In genomic region chr10:69895759-69896158, GRCh38 we compare ENCODE assay signal across 14 cellular contexts.
DNase-seq lines count a peak whose midpoint lies in the region; ATAC-seq and TF ChIP-seq lines count a peak whose summit lies in the region.
"Had no signal": no experiment of that assay in that cellular context is flagged by ENCODE, and none has a peak within 500 bp of the region (broad histone marks: within the 10 kb centered on the region; RNA-seq: fewer than 3 reads in every experiment).

No MANE protein-coding gene starts in this region.

- H3K4me1 ChIP-seq in IMR-90 (ENCODE audit: control insufficient read depth, insufficient read depth, low read length) (peaks cover 10% of the 10 kb centered on the region; the same call in 1 of the 2 replicates), fibroblast of lung (ENCODE audit: control insufficient read depth, extremely low read depth, insufficient read depth, low read length) (peaks cover 6% of the 10 kb centered on the region)

- no peak overlapping the region for H4K91ac ChIP-seq in IMR-90 (ENCODE audit: insufficient read depth, low read depth, low read length)

- H3K27ac ChIP-seq in IMR-90 (ENCODE audit: insufficient read depth, low read length) (no peak overlapping the region), fibroblast of lung (ENCODE audit: insufficient read depth, low read length) (peak overlapping the region; percentile 72)
- H3K27ac ChIP-seq: C4-2B had no signal

- no peak overlapping the region for H3K56ac ChIP-seq in IMR-90 (ENCODE audit: extremely low read depth, insufficient read depth, low read length)

- H2AFZ ChIP-seq in IMR-90 (replicated peaks; ENCODE audit: low read length, poor library complexity) (peak overlapping the region; percentile 64), fibroblast of lung (ENCODE audit: low read length) (no peak overlapping the region)

- BruUV-seq in IMR-90 (replicated peaks; lab: Mats Ljungman, UMichigan), result no TSS peak

- no peak overlapping the region for H3K4me2 ChIP-seq in IMR-90 (ENCODE audit: low read depth, low read length)
- H3K4me2 ChIP-seq in fibroblast of lung (ENCODE audit: extremely low read depth, insufficient read depth, low read length), result peak overlapping the region; percentile 33

- H3K36me3 ChIP-seq in IMR-90 (ENCODE audit: control insufficient read depth, insufficient read depth, low read length) (no peaks in the 10 kb centered on the region), fibroblast of lung (ENCODE audit: control insufficient read depth, insufficient read depth, low read length) (no peaks in the 10 kb centered on the region)
- H3K36me3 ChIP-seq: gastrocnemius medialis had no signal

- no peak overlapping the region for H4K5ac ChIP-seq in IMR-90 (ENCODE audit: low read depth, low read length)

- peaks cover 15% of the 10 kb centered on the region; the same call in 1 of the 2 replicates for H3K9me1 ChIP-seq in IMR-90 (ENCODE audit: insufficient read depth, low read length)

- ATAC-seq in IMR-90 (ENCODE audit: low read depth), result peak; percentile 52
- ATAC-seq in omental fat pad (ENCODE audit: low FRiP score), result peak; percentile 42
- no peak for ATAC-seq in GM21381 (IDR thresholded peaks at IDR 0.05; ENCODE audit: unreplicated experiment)
- ATAC-seq in HG03460 (IDR thresholded peaks at IDR 0.05; ENCODE audit: unreplicated experiment), result no peak
- ATAC-seq: gastrocnemius medialis; K562; natural killer cell treated with Interleukin-12 subunit alpha and Interleukin-12 subunit beta and Interleukin-15 and Interleukin-18, amount 100 ng/mL, for 72 hours had no signal

- H3K18ac ChIP-seq in IMR-90 (ENCODE audit: low read depth, low read length), result no peak overlapping the region

- H3K9ac ChIP-seq in IMR-90 (ENCODE audit: low read depth, low read length) (no peak overlapping the region), fibroblast of lung (ENCODE audit: insufficient read depth, low read length) (no peak overlapping the region)

- no CpG with 5 or more reads among the region's 13 CpGs for WGBS in IMR-90 (ENCODE audit: extremely low coverage in 2 of 2, insufficient read length in 1 of 2), 2 experiments

- H2BK120ac ChIP-seq in IMR-90 (ENCODE audit: low read depth, low read length), result peak overlapping the region; percentile 9; the same call in 1 of the 2 replicates

- H4K20me1 ChIP-seq in IMR-90 (ENCODE audit: insufficient read depth, low read length), result 0 out of 2 replicates have a peak, but pooled peaks cover 4% of the 10 kb centered on the region
- H4K20me1 ChIP-seq in fibroblast of lung (ENCODE audit: control insufficient read depth, extremely low read depth, insufficient read depth, low read length), result no peaks in the 10 kb centered on the region

- H3K27me3 ChIP-seq in IMR-90 (ENCODE audit: control insufficient read depth, insufficient read depth, low read length) (no peaks in the 10 kb centered on the region), fibroblast of lung (ENCODE audit: control insufficient read depth, insufficient read depth, low read length) (no peaks in the 10 kb centered on the region)
- H3K27me3 ChIP-seq: gastrocnemius medialis had no signal

- CTCF ChIA-PET in IMR-90 (lab: Yijun Ruan, JAX), result no interaction called here

- H2BK20ac ChIP-seq in IMR-90 (ENCODE audit: low read depth, low read length), result no peak overlapping the region

- intact Hi-C loops in IMR-90 (cut with micrococcal nuclease), result no loop called here

- H3K23ac ChIP-seq in IMR-90 (ENCODE audit: low read depth, low read length), result peak overlapping the region; percentile 24; the same call in 1 of the 2 replicates

- H3K4me3 ChIP-seq in IMR-90 (ENCODE audit: insufficient read depth, low read depth, low read length) (no peak overlapping the region), fibroblast of lung (replicated peaks in 1 of 4; ENCODE audit: control extremely low read depth in 1 of 4, insufficient read depth in 1 of 4, low read depth in 3 of 4, low read length in 4 of 4) (no peak overlapping the region)
- H3K4me3 ChIP-seq: gastrocnemius medialis, K562 had no signal

- no peak for TF ChIP-seq POLR2A in IMR-90 (IDR thresholded peaks at IDR 0.05; ENCODE audit: low read depth, low read length)

- no peak overlapping the region for H2AK9ac ChIP-seq in IMR-90 (replicated peaks; ENCODE audit: low read depth, low read length, poor library complexity)

- DNase-seq in AG08396 (ENCODE audit: low spot score) (peak; percentile 76), IMR-90 (peak; percentile 78), fibroblast of lung (ENCODE audit: low read depth in 2 of 2) (peak; percentile 49 to 78), omental fat pad (ENCODE audit: low spot score) (no peak), T-helper 2 cell (no peak), occipital lobe (lab: John Stamatoyannopoulos, UW) (no peak)
- DNase-seq: gastrocnemius medialis, kidney, NCI-H1436 treated with DMSO at 0.1 percent for 48 hours had no signal

- no peak overlapping the region for H2BK15ac ChIP-seq in IMR-90 (ENCODE audit: low read depth, low read length)

- no peak for TF ChIP-seq CTCF in IMR-90 (conservative IDR thresholded peaks at IDR 0.05; ENCODE audit: low read depth, low read length)
- no peak for TF ChIP-seq CTCF in fibroblast of lung (conservative IDR thresholded peaks at IDR 0.05 in 1 of 2, IDR thresholded peaks at IDR 0.05 in 1 of 2; ENCODE audit: low read depth in 1 of 2, low read length in 2 of 2)
- TF ChIP-seq CTCF in omental fat pad (IDR thresholded peaks at IDR 0.05), result no peak

- no peak for TF ChIP-seq RAD21 in IMR-90 (IDR thresholded peaks at IDR 0.05; ENCODE audit: low read length)

- POLR2A ChIA-PET in IMR-90 (lab: Charles Lee; ENCODE audit: unreplicated experiment), result no interaction called here

- no peaks in the 10 kb centered on the region for H3K79me1 ChIP-seq in IMR-90 (ENCODE audit: low read depth in 1 of 2, low read length in 2 of 2)

- no peaks in the 10 kb centered on the region for H3K79me2 ChIP-seq in fibroblast of lung (ENCODE audit: control insufficient read depth, insufficient read depth, low read length)

- H2AK5ac ChIP-seq in IMR-90 (ENCODE audit: low read depth, low read length), result peak overlapping the region; percentile 7; the same call in 1 of the 2 replicates

- H3K4ac ChIP-seq in IMR-90 (ENCODE audit: low read depth, low read length), result peak overlapping the region; percentile 13; the same call in 1 of the 2 replicates

- H2BK5ac ChIP-seq in IMR-90 (ENCODE audit: low read depth, low read length, poor library complexity, severe bottlenecking), result no peak overlapping the region

- peak overlapping the region in 1 of 2 experiments; percentile 30; a peak in 1 of 4 replicates for H4K8ac ChIP-seq in IMR-90 (ENCODE audit: low read depth in 2 of 2, low read length in 2 of 2)

- dilution Hi-C loops in IMR-90 (cut with HindIII; ENCODE audit: low sequenced_read_pairs, unreplicated experiment), result no loop called here

- peak overlapping the region; percentile 39; the same call in 1 of the 2 replicates for H3K14ac ChIP-seq in IMR-90 (replicated peaks; ENCODE audit: low read depth, low read length)

- H3K9me3 ChIP-seq in IMR-90 (ENCODE audit: control insufficient read depth, insufficient read depth, low read length) (no peaks in the 10 kb centered on the region), fibroblast of lung (ENCODE audit: control insufficient read depth, insufficient read depth, low read depth, low read length) (no peaks in the 10 kb centered on the region)
- H3K9me3 ChIP-seq: gastrocnemius medialis had no signal

- in situ Hi-C loops in IMR-90 (cut with MboI; ENCODE audit: low sequenced_read_pairs), result no loop called here

TF ChIP-seq in IMR-90, 13 proteins besides CTCF, POLR2A, EP300 and RAD21:
- TF ChIP-seq FOS (IDR thresholded peaks at IDR 0.05; ENCODE audit: low read depth, low read length) (no peak), BHLHE40 (IDR thresholded peaks at IDR 0.05; ENCODE audit: low read depth, low read length) (peak; percentile 15; the same call in 1 of the 2 replicates), USF2 (IDR thresholded peaks at IDR 0.05; ENCODE audit: low read depth, low read length) (0 out of 2 replicates have a peak, but pooled peaks have one; percentile 19), CHD1 (IDR thresholded peaks at IDR 0.05; ENCODE audit: low read depth, low read length) (no peak), MAZ (IDR thresholded peaks at IDR 0.05; ENCODE audit: borderline replicate concordance, low read depth, low read length) (peak; percentile 28; the same call in 1 of the 2 replicates)

Comparison
In these comparisons a context has a peak if more than half of its experiments do, and no peak if none do; other contexts are left out.
1. DNase-seq: peak in AG08396 (single experiment), IMR-90 (single experiment) and fibroblast of lung (2 of 2); none in omental fat pad (single experiment), T-helper 2 cell (0 of 5) and occipital lobe (single experiment).
2. ATAC-seq: peak in IMR-90 (single experiment) and omental fat pad (single experiment); none in GM21381 (single experiment) and HG03460 (single experiment).